23 cellular contexts compared by ENCODE assay signal in the genomic region with DNA sequence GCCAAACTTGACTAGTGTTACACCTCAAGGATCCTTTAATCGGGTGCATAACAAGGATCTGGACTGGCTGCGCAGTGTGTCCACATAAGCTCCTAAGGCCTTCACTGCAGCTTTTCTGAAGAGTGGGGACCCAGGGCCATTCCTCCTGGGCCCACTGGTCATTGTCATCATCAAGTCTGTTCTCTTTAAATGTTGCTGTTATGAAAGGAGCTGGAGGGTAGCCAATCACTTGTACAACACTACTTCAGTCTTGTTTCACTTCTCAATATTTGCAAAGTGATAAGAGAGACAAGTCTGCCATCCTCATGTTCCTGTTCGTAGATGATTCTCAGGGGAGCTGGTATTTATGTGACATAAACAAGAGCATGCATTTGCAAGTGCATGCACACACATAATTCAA.
DNase-seq lines count a peak whose midpoint lies in the region; ATAC-seq, FAIRE-seq and TF ChIP-seq lines count a peak whose summit lies in the region.
"Had no signal": no experiment of that assay in that cellular context is flagged by ENCODE, and none has a peak within 500 bp of the region (broad histone marks: within the 10 kb centered on the region; RNA-seq: fewer than 3 reads in every experiment).

No MANE protein-coding gene starts in this region.

- no peaks in the 10 kb centered on the region for H3F3A ChIP-seq in GM23248 (ENCODE audit: insufficient read depth)

- H3K4me3 ChIP-seq in BLaER1, result no peak overlapping the region
- H3K4me3 ChIP-seq in bronchial epithelial cell (ENCODE audit: low read depth, low read length), result no peak overlapping the region
- no peak overlapping the region for H3K4me3 ChIP-seq in GM23248
- H3K4me3 ChIP-seq: breast epithelium, lung, skin epidermis, thoracic aorta had no signal

- peak; percentile 80 for FAIRE-seq in bronchial epithelial cell (lab: Jason Lieb, UNC)
- FAIRE-seq: G401.6, GM12892 had no signal

- peak overlapping the region; percentile 65 for H3K4me2 ChIP-seq in BLaER1
- H3K4me2 ChIP-seq in GM23248 (ENCODE audit: unreplicated experiment), result no peak overlapping the region

- H2AFZ ChIP-seq in GM23248, result no peak overlapping the region
- H2AFZ ChIP-seq: parathyroid adenoma had no signal

- no peaks in the 10 kb centered on the region for H3K9me2 ChIP-seq in GM23248 (ENCODE audit: insufficient read depth)

- no peak overlapping the region for H3K27ac ChIP-seq in BLaER1
- no peak overlapping the region for H3K27ac ChIP-seq in GM23248
- H3K27ac ChIP-seq: breast epithelium, parathyroid adenoma, skin epidermis, thoracic aorta had no signal

- no peak for DNase-seq in bronchial epithelial cell (ENCODE audit: low read depth)
- no peak for DNase-seq in GM13977 (ENCODE audit: low spot score)
- no peak for DNase-seq in GM23248
- no peak for DNase-seq in SKM-1 treated with dmso at 0.1 percent for 144 hours (lab: John Stamatoyannopoulos, UW; ENCODE audit: unreplicated experiment)
- DNase-seq in stimulated activated CD4-positive, alpha-beta T cell treated with anti-CD3 and anti-CD28 coated beads, Interleukin-2, amount 100 ng/mL, for 48 hours, result no peak
- DNase-seq: COR-L47, KBM-7, natural killer cell, NCI-H1105 treated with DMSO at 0.1 percent for 48 hours, NCI-H2171, T-helper 1 cell had no signal

- TF ChIP-seq CTCF in bronchial epithelial cell (IDR thresholded peaks at IDR 0.05; ENCODE audit: insufficient read depth, low read length, severe bottlenecking), result no peak
- no peak for TF ChIP-seq CTCF in GM13977 (IDR thresholded peaks at IDR 0.05; ENCODE audit: extremely low read depth, insufficient read depth, missing control alignments)

- peak; percentile 74 for ATAC-seq in GM18519 (IDR thresholded peaks at IDR 0.05; ENCODE audit: low FRiP score, unreplicated experiment)
- peak; percentile 85 for ATAC-seq in HG03378 (IDR thresholded peaks at IDR 0.05; ENCODE audit: unreplicated experiment)
- ATAC-seq: activated T-helper 17 cell treated with anti-CD3 and anti-CD28 coated beads, Interleukin-2, amount 50 U/mL, for 72 hours; natural killer cell; WTC11 had no signal

- H3K4me1 ChIP-seq in BLaER1 (peaks cover 63% of the 10 kb centered on the region), GM23248 (ENCODE audit: insufficient read depth) (no peaks in the 10 kb centered on the region)
- H3K4me1 ChIP-seq: breast epithelium had no signal

- in situ Hi-C loops in GM13977 (cut with MboI; ENCODE audit: low pct_unique_long_range_greater_than_20kb, low sequenced_read_pairs, unreplicated experiment), result no loop called here
- in situ Hi-C loops in GM23248 (cut with MboI), result no loop called here

- H3K79me2 ChIP-seq in GM23248 (ENCODE audit: insufficient read depth), result no peaks in the 10 kb centered on the region
- H3K79me2 ChIP-seq: parathyroid adenoma had no signal

- 77 to 83% methylated on average over 3 of the region's 3 CpGs for WGBS in GM23248 (ENCODE audit: low coverage in 1 of 2, low lambda C conversion rate in 2 of 2, missing lambda C conversion rate in 2 of 2), 2 experiments

- H3K9ac ChIP-seq in BLaER1 (no peak overlapping the region), GM23248 (no peak overlapping the region)
- H3K9ac ChIP-seq: parathyroid adenoma had no signal

- H3K9me3 ChIP-seq in BLaER1 (no peaks in the 10 kb centered on the region), GM23248 (ENCODE audit: low read depth) (no peaks in the 10 kb centered on the region)
- H3K9me3 ChIP-seq: breast epithelium, thoracic aorta had no signal

- H3K27me3 ChIP-seq in BLaER1, result no peaks in the 10 kb centered on the region
- H3K27me3 ChIP-seq in bronchial epithelial cell (ENCODE audit: control insufficient read depth, insufficient read depth, low read length), result no peaks in the 10 kb centered on the region
- peaks cover 14% of the 10 kb centered on the region; the same call in 1 of the 2 replicates for H3K27me3 ChIP-seq in GM23248 (replicated peaks; ENCODE audit: insufficient read depth)

- H3K36me3 ChIP-seq in BLaER1 (no peaks in the 10 kb centered on the region), bronchial epithelial cell (ENCODE audit: control insufficient read depth, insufficient read depth, low read length) (no peaks in the 10 kb centered on the region), GM23248 (ENCODE audit: low read depth) (no peaks in the 10 kb centered on the region)
- H3K36me3 ChIP-seq: breast epithelium, thoracic aorta had no signal

- H4K20me1 ChIP-seq in BLaER1 (no peaks in the 10 kb centered on the region), GM23248 (ENCODE audit: insufficient read depth) (no peaks in the 10 kb centered on the region)
